8 cellular contexts compared by ENCODE assay signal in genomic region chr10:97072851-97073665, GRCh38.
DNase-seq lines count a peak whose midpoint lies in the region; ATAC-seq, FAIRE-seq and TF ChIP-seq lines count a peak whose summit lies in the region.

No MANE protein-coding gene starts in this region.

- H3K27me3 Mint-ChIP-seq in brain = peaks cover 9% of the 10 kb centered on the region

- DNase-seq in GM12892 (ENCODE audit: insufficient read length) (peak; percentile 63), NCI-H187 (lab: John Stamatoyannopoulos, UW) (peak; percentile 24 to 51), iPS-NIHi11 (ENCODE audit: low spot score) (peak; percentile 86)
- DNase-seq in stimulated activated CD4-positive, alpha-beta T cell treated with anti-CD3 and anti-CD28 coated beads, Interleukin-12 subunit alpha, Interleukin-12 subunit beta, amount 100 ng/mL, for 4 hours = peak; percentile 79

- peaks cover 20% of the 10 kb centered on the region for H3K36me3 Mint-ChIP-seq in brain

- peaks cover 66% of the 10 kb centered on the region for H3K4me1 Mint-ChIP-seq in brain

- peak overlapping the region in 1 of 5 experiments; percentile 28 for H3K4me3 Mint-ChIP-seq in brain

- no peak for TF ChIP-seq POLR2A in GM12892 (IDR thresholded peaks at IDR 0.05; ENCODE audit: low read depth, low read length)

- peak; percentile 80 for FAIRE-seq in GM12892 (lab: Jason Lieb, UNC)
- FAIRE-seq in TTC549 (lab: Jason Lieb, UNC) = peak; percentile 74

- no peak overlapping the region for H3K27ac ChIP-seq in 22Rv1

- peak overlapping the region in 2 of 5 experiments; percentile 48 to 67 for H3K27ac Mint-ChIP-seq in brain

- H3K9me3 Mint-ChIP-seq in brain = peaks cover 0 to 8% (median 2%) of the 10 kb centered on the region in 5 experiments

- TF ChIP-seq CTCF in 22Rv1 (IDR thresholded peaks at IDR 0.05) = peak; percentile 95
- TF ChIP-seq CTCF in brain (conservative IDR thresholded peaks at IDR 0.05) = peak; percentile 98 to 99

- no peak for ATAC-seq in GM21367 (IDR thresholded peaks at IDR 0.05; ENCODE audit: unreplicated experiment)
